In genomic region chr12:76586764-76587395, GRCh38 we compare ENCODE assay signal across 8 cellular contexts. TPM values are rescaled to one million over a fixed set of nuclear protein-coding genes. Genes with fewer than 3 reads are reported as not detected.
DNase-seq lines count a peak whose midpoint lies in the region; ATAC-seq, FAIRE-seq and TF ChIP-seq lines count a peak whose summit lies in the region.

No MANE protein-coding gene starts in this region.

- no peaks in the 10 kb centered on the region for H3K36me3 Mint-ChIP-seq in stimulated activated memory B cell treated with anti-CD40 and anti-IgM and Interleukin-4, amounts not matched to agents 10 μg/mL and 1 μg/mL and 100 μg/mL, for 72 hours

- H4K20me1 ChIP-seq in DND-41 (ENCODE audit: insufficient read depth, low read length) (no peaks in the 10 kb centered on the region), fibroblast of lung (ENCODE audit: control insufficient read depth, extremely low read depth, insufficient read depth, low read length) (no peaks in the 10 kb centered on the region)

- peak; percentile 74 for TF ChIP-seq CTCF in DND-41 (IDR thresholded peaks at IDR 0.05; ENCODE audit: borderline replicate concordance, extremely low read depth, low read length, poor library complexity, severe bottlenecking)
- TF ChIP-seq CTCF in VCaP (conservative IDR thresholded peaks at IDR 0.05), result peak; percentile 88
- TF ChIP-seq CTCF in fibroblast of lung (conservative IDR thresholded peaks at IDR 0.05 in 1 of 2, IDR thresholded peaks at IDR 0.05 in 1 of 2; ENCODE audit: low read depth in 1 of 2, low read length in 2 of 2), result peak; percentile 55 to 71
- peak in 3 of 4 donors; percentile 34 to 65 (median 50) for TF ChIP-seq CTCF in pancreas (IDR thresholded peaks at IDR 0.05)

- H2AFZ ChIP-seq in DND-41 (ENCODE audit: low read depth, low read length) (no peak overlapping the region), fibroblast of lung (ENCODE audit: low read length) (no peak overlapping the region)

- WGBS in pancreas, 2 donors, result 63 to 75% methylated on average over 3 of the region's 3 CpGs

- no peaks in the 10 kb centered on the region for H3K27me3 Mint-ChIP-seq in stimulated activated memory B cell treated with anti-CD40 and anti-IgM and Interleukin-4, amounts not matched to agents 10 μg/mL and 1 μg/mL and 100 μg/mL, for 72 hours

- H3K4me3 Mint-ChIP-seq in stimulated activated memory B cell treated with anti-CD40 and anti-IgM and Interleukin-4, amounts not matched to agents 10 μg/mL and 1 μg/mL and 100 μg/mL, for 72 hours, result no peak overlapping the region

- no peaks in the 10 kb centered on the region for H3K9me3 ChIP-seq in DND-41 (ENCODE audit: insufficient read depth, low read length, severe bottlenecking)
- H3K9me3 ChIP-seq in fibroblast of lung (ENCODE audit: control insufficient read depth, insufficient read depth, low read depth, low read length), result no peaks in the 10 kb centered on the region
- no peaks in the 10 kb centered on the region for H3K9me3 ChIP-seq in pancreas

- H3K4me1 ChIP-seq in DND-41 (ENCODE audit: insufficient read depth, low read length) (no peaks in the 10 kb centered on the region), fibroblast of lung (ENCODE audit: control insufficient read depth, extremely low read depth, insufficient read depth, low read length) (peaks cover 9% of the 10 kb centered on the region), pancreas (no peaks in the 10 kb centered on the region)

- no peak overlapping the region for H3K9ac ChIP-seq in DND-41 (ENCODE audit: low read depth, low read length)
- H3K9ac ChIP-seq in fibroblast of lung (ENCODE audit: insufficient read depth, low read length), result no peak overlapping the region

- no peak overlapping the region for H3K4me2 ChIP-seq in DND-41 (ENCODE audit: insufficient read depth, low read length)
- H3K4me2 ChIP-seq in fibroblast of lung (ENCODE audit: extremely low read depth, insufficient read depth, low read length), result no peak overlapping the region

- H3K27ac ChIP-seq in DND-41 (ENCODE audit: low read length), result no peak overlapping the region
- no peak overlapping the region for H3K27ac ChIP-seq in VCaP
- H3K27ac ChIP-seq in fibroblast of lung (ENCODE audit: insufficient read depth, low read length), result no peak overlapping the region
- H3K27ac ChIP-seq in pancreas, result no peak overlapping the region

- intact Hi-C loops in pancreas (cut with DNase I), result no loop called here

- peak; percentile 69 for ATAC-seq in DND-41 (ENCODE audit: insufficient read depth, low read depth)
- ATAC-seq in GM19438 (IDR thresholded peaks at IDR 0.05; ENCODE audit: low read depth, unreplicated experiment), result peak; percentile 74
- ATAC-seq in pancreas, result peak in 3 of 4 donors; percentile 66 to 70 (median 70)
- ATAC-seq in stimulated activated memory B cell treated with anti-CD40 and anti-IgM and Interleukin-4, amounts not matched to agents 10 μg/mL and 1 μg/mL and 100 μg/mL, for 72 hours, result no peak
- no peak for ATAC-seq in HG02852 (IDR thresholded peaks at IDR 0.05; ENCODE audit: unreplicated experiment)

- no peaks in the 10 kb centered on the region for H3K4me1 Mint-ChIP-seq in stimulated activated memory B cell treated with anti-CD40 and anti-IgM and Interleukin-4, amounts not matched to agents 10 μg/mL and 1 μg/mL and 100 μg/mL, for 72 hours

- no peaks in the 10 kb centered on the region for H3K79me2 ChIP-seq in DND-41 (ENCODE audit: insufficient read depth, low read length)
- no peaks in the 10 kb centered on the region for H3K79me2 ChIP-seq in fibroblast of lung (ENCODE audit: control insufficient read depth, insufficient read depth, low read length)

- H3K36me3 ChIP-seq in DND-41 (ENCODE audit: insufficient read depth, low read length) (no peaks in the 10 kb centered on the region), fibroblast of lung (ENCODE audit: control insufficient read depth, insufficient read depth, low read length) (no peaks in the 10 kb centered on the region), pancreas (no peaks in the 10 kb centered on the region)

- H3K27ac Mint-ChIP-seq in stimulated activated memory B cell treated with anti-CD40 and anti-IgM and Interleukin-4, amounts not matched to agents 10 μg/mL and 1 μg/mL and 100 μg/mL, for 72 hours, result no peak overlapping the region

- H3K9me3 Mint-ChIP-seq in stimulated activated memory B cell treated with anti-CD40 and anti-IgM and Interleukin-4, amounts not matched to agents 10 μg/mL and 1 μg/mL and 100 μg/mL, for 72 hours, result no peaks in the 10 kb centered on the region

- DNase-seq in DND-41 (peak; percentile 42), MV-4-11 (lab: John Stamatoyannopoulos, UW) (peak; percentile 79), fibroblast of lung (ENCODE audit: low read depth in 2 of 2) (peak; percentile 57 to 78), pancreas (no peak)

- no peak overlapping the region for H3K4me3 ChIP-seq in DND-41 (ENCODE audit: low read depth in 1 of 2, low read length in 2 of 2)
- H3K4me3 ChIP-seq in fibroblast of lung (replicated peaks in 1 of 4; ENCODE audit: control extremely low read depth in 1 of 4, insufficient read depth in 1 of 4, low read depth in 3 of 4, low read length in 4 of 4), result no peak overlapping the region
- H3K4me3 ChIP-seq in pancreas, result no peak overlapping the region

- peak; percentile 70 for FAIRE-seq in pancreas (lab: Jason Lieb, UNC)

- H3K27me3 ChIP-seq in DND-41 (ENCODE audit: insufficient read depth, low read length, poor library complexity), result no peaks in the 10 kb centered on the region
- H3K27me3 ChIP-seq in fibroblast of lung (ENCODE audit: control insufficient read depth, insufficient read depth, low read length), result no peaks in the 10 kb centered on the region
- H3K27me3 ChIP-seq in pancreas, result no peaks in the 10 kb centered on the region

RNA-seq across cellular contexts. Expression of gene OSBPL8, which starts 27.3 kb away (rescaled TPM):
- 240 and 294 TPM in 2 replicates for total RNA-seq in fibroblast of lung
- 70.9 and 89.6 TPM in 2 replicates for polyA plus RNA-seq in fibroblast of lung
- 45.9 and 60.0 TPM in 2 replicates for polyA plus RNA-seq in fibroblast of lung (2012)
- polyA minus RNA-seq in fibroblast of lung (ENCODE audit: low replicate concordance), result 41.5 and 59.1 TPM in 2 replicates
- total RNA-seq in pancreas, result 10 to 100 TPM; 17.3 to 39.6 (median 24.7) TPM
- polyA plus RNA-seq in pancreas, result 1 to 10 TPM; 3.6 to 7.0 TPM

Comparison
In these comparisons a context has a peak if more than half of its experiments do, and no peak if none do; other contexts are left out.
1. ATAC-seq: peak in DND-41 (single experiment), GM19438 (single experiment) and pancreas (3 of 4); none in stimulated activated memory B cell treated with anti-CD40 and anti-IgM and Interleukin-4, amounts not matched to agents 10 μg/mL and 1 μg/mL and 100 μg/mL, for 72 hours (single experiment) and HG02852 (single experiment).
2. DNase-seq: peak in DND-41 (single experiment), MV-4-11 (single experiment) and fibroblast of lung (2 of 2); none in pancreas (0 of 6).
3. Peak in every context shown above with its lines, with median percentiles within 50 percentile points of each other: CTCF ChIP-seq.